19 cellular contexts compared by ENCODE assay signal in genomic region chr1:161972828-161973227, GRCh38. TPM values are rescaled to one million over a fixed set of nuclear protein-coding genes. Genes with fewer than 3 reads are reported as not detected.
"Had no signal": no experiment of that assay in that cellular context is flagged by ENCODE, and none has a peak within 500 bp of the region (broad histone marks: within the 10 kb centered on the region; RNA-seq: fewer than 3 reads in every experiment).

No MANE protein-coding gene starts in this region.

- H3K4me1 Mint-ChIP-seq: stimulated activated memory B cell treated with anti-CD40 and anti-IgM and Interleukin-4, amounts not matched to agents 10 μg/mL and 1 μg/mL and 100 μg/mL, for 72 hours had no signal

- H3K36me3 ChIP-seq: ovary, tibial nerve had no signal

- H3K27ac Mint-ChIP-seq: natural killer cell treated with Interleukin-12 subunit alpha and Interleukin-12 subunit beta and Interleukin-15 and Interleukin-18, amount 100 ng/mL, for 72 hours; progenitor cell of endocrine pancreas; stimulated activated memory B cell treated with anti-CD40 and anti-IgM and Interleukin-4, amounts not matched to agents 10 μg/mL and 1 μg/mL and 100 μg/mL, for 72 hours; stimulated activated naive CD8-positive, alpha-beta T cell treated with anti-CD3 and anti-CD28 coated beads, Interleukin-15, Interleukin-2, amounts not matched to agents 100 ng/mL and 50 ng/mL, for 24 hours had no signal

- DNase-seq: cerebellar nuclear complex; dermis blood vessel endothelial cell; erythroblast; foreskin keratinocyte; immature natural killer cell; kidney; left cardiac atrium; left ventricle myocardium superior; mesenchymal stem cell; midbrain; ovary; stimulated activated CD4-positive, alpha-beta T cell treated with anti-CD3 and anti-CD28 coated beads, Interleukin-4, amount 100 ng/mL, for 1 hour; stimulated activated CD8-positive, alpha-beta memory T cell treated with anti-CD3 and anti-CD28 coated beads, Interleukin-4, amount 100 ng/mL, for 48 hours had no signal

- H3K4me3 Mint-ChIP-seq: immature natural killer cell; natural killer cell treated with Interleukin-12 subunit alpha and Interleukin-12 subunit beta and Interleukin-15 and Interleukin-18, amount 100 ng/mL, for 72 hours; stimulated activated memory B cell treated with anti-CD40 and anti-IgM and Interleukin-4, amounts not matched to agents 10 μg/mL and 1 μg/mL and 100 μg/mL, for 72 hours; stimulated activated naive CD8-positive, alpha-beta T cell treated with anti-CD3 and anti-CD28 coated beads, Interleukin-15, Interleukin-2, amounts not matched to agents 100 ng/mL and 50 ng/mL, for 24 hours had no signal

- H3K9me3 Mint-ChIP-seq: immature natural killer cell; natural killer cell treated with Interleukin-12 subunit alpha and Interleukin-12 subunit beta and Interleukin-15 and Interleukin-18, amount 100 ng/mL, for 72 hours; stimulated activated memory B cell treated with anti-CD40 and anti-IgM and Interleukin-4, amounts not matched to agents 10 μg/mL and 1 μg/mL and 100 μg/mL, for 72 hours; stimulated activated naive CD8-positive, alpha-beta T cell treated with anti-CD3 and anti-CD28 coated beads, Interleukin-15, Interleukin-2, amounts not matched to agents 100 ng/mL and 50 ng/mL, for 24 hours had no signal

- H3K27me3 Mint-ChIP-seq: stimulated activated memory B cell treated with anti-CD40 and anti-IgM and Interleukin-4, amounts not matched to agents 10 μg/mL and 1 μg/mL and 100 μg/mL, for 72 hours; stimulated activated naive CD8-positive, alpha-beta T cell treated with anti-CD3 and anti-CD28 coated beads, Interleukin-15, Interleukin-2, amounts not matched to agents 100 ng/mL and 50 ng/mL, for 24 hours had no signal

- H3K27me3 ChIP-seq: ovary, tibial nerve had no signal

- H3K27ac ChIP-seq: foreskin keratinocyte, ovary had no signal

- H3K36me3 Mint-ChIP-seq: natural killer cell treated with Interleukin-12 subunit alpha and Interleukin-12 subunit beta and Interleukin-15 and Interleukin-18, amount 100 ng/mL, for 72 hours had no signal

- H3K4me3 ChIP-seq: lung, ovary, tibial nerve had no signal

- ATAC-seq: foreskin keratinocyte; stimulated activated memory B cell treated with anti-CD40 and anti-IgM and Interleukin-4, amounts not matched to agents 10 μg/mL and 1 μg/mL and 100 μg/mL, for 72 hours had no signal

- H3K4me1 ChIP-seq: foreskin keratinocyte had no signal

- H3K9me3 ChIP-seq: ovary, tibial nerve had no signal

RNA-seq across cellular contexts. Expression of gene OLFML2B, which starts 50.8 kb away (rescaled TPM):
- total RNA-seq: natural killer cell treated with Interleukin-12 subunit alpha and Interleukin-12 subunit beta and Interleukin-15 and Interleukin-18, amount 100 ng/mL, for 72 hours had no signal
- polyA plus RNA-seq: immature natural killer cell had no signal
